16 cellular contexts compared by ENCODE assay signal in genomic region chr9:121738391-121738790, GRCh38.
A peak's percentile ranks its signal among the peaks of the same experiment; 100 is the strongest.
DNase-seq lines count a peak whose midpoint lies in the region; ATAC-seq and TF ChIP-seq lines count a peak whose summit lies in the region.
"Had no signal": no experiment of that assay in that cellular context is flagged by ENCODE, and none has a peak within 500 bp of the region (broad histone marks: within the 10 kb centered on the region; RNA-seq: fewer than 3 reads in every experiment).

No MANE protein-coding gene starts in this region.

- no peak overlapping the region for H2AFZ ChIP-seq in DND-41 (ENCODE audit: low read depth, low read length)

- no peaks in the 10 kb centered on the region for H3K9me3 ChIP-seq in DND-41 (ENCODE audit: insufficient read depth, low read length, severe bottlenecking)
- H3K9me3 ChIP-seq in Peyer's patch: no peaks in the 10 kb centered on the region
- no peaks in the 10 kb centered on the region for H3K9me3 ChIP-seq in left lung
- H3K9me3 ChIP-seq in subcutaneous abdominal adipose tissue (ENCODE audit: control insufficient read depth in 5 of 5, low read length in 5 of 5): no peaks in the 10 kb centered on the region
- H3K9me3 ChIP-seq: SK-N-SH had no signal

- DNase-seq in DND-41 (no peak), Peyer's patch (no peak), left lung (no peak), amygdala (lab: John Stamatoyannopoulos, UW) (no peak), NCI-H524 treated with DMSO at 0.1 percent for 48 hours (lab: John Stamatoyannopoulos, UW) (no peak), inferior parietal cortex (ENCODE audit: extremely low spot score) (no peak), NCI-H1417 (lab: John Stamatoyannopoulos, UW) (no peak)
- DNase-seq: AML-193; amniotic stem cell; DMS53; naive B cell; SK-N-SH; stimulated activated CD4-positive, alpha-beta T cell treated with anti-CD3 and anti-CD28 coated beads, Interleukin-1b, Interleukin-23, amount 100 ng/mL, for 48 hours; trophoblast cell had no signal

- H3K36me3 ChIP-seq in DND-41 (ENCODE audit: insufficient read depth, low read length) (no peaks in the 10 kb centered on the region), Peyer's patch (no peaks in the 10 kb centered on the region), left lung (no peaks in the 10 kb centered on the region), subcutaneous abdominal adipose tissue (ENCODE audit: control insufficient read depth in 5 of 5, insufficient read depth in 5 of 5, low read length in 5 of 5) (no peaks in the 10 kb centered on the region)

- H3K4me3 ChIP-seq in DND-41 (ENCODE audit: low read depth in 1 of 2, low read length in 2 of 2): no peak overlapping the region
- peak overlapping the region in 3 of 4 donors; percentile 31 to 52 (median 51) for H3K4me3 ChIP-seq in Peyer's patch
- peak overlapping the region in 1 of 2 donors; percentile 44 for H3K4me3 ChIP-seq in left lung
- H3K4me3 ChIP-seq in subcutaneous abdominal adipose tissue (ENCODE audit: low read depth in 1 of 5, low read length in 5 of 5): no peak overlapping the region

- H3K9ac ChIP-seq in DND-41 (ENCODE audit: low read depth, low read length) (no peak overlapping the region), subcutaneous abdominal adipose tissue (ENCODE audit: low read length in 5 of 5) (peak overlapping the region in 1 of 5 donors; percentile 2)
- H3K9ac ChIP-seq: SK-N-SH had no signal

- ATAC-seq in DND-41 (ENCODE audit: insufficient read depth, low read depth) (0 out of 3 replicates have a peak, but pooled peaks have one; percentile 33), left lung (no peak)
- ATAC-seq: activated T-helper 17 cell treated with anti-CD3 and anti-CD28 coated beads, Interleukin-2, amount 50 U/mL, for 72 hours had no signal

- intact Hi-C loops in left lung (cut with DNase I): no loop called here

- no peaks in the 10 kb centered on the region for H4K20me1 ChIP-seq in DND-41 (ENCODE audit: insufficient read depth, low read length)

- no peaks in the 10 kb centered on the region for H3K79me2 ChIP-seq in DND-41 (ENCODE audit: insufficient read depth, low read length)

- no peak for TF ChIP-seq CTCF in DND-41 (IDR thresholded peaks at IDR 0.05; ENCODE audit: borderline replicate concordance, extremely low read depth, low read length, poor library complexity, severe bottlenecking)
- no peak for TF ChIP-seq CTCF in Peyer's patch (IDR thresholded peaks at IDR 0.05)
- TF ChIP-seq CTCF in left lung (IDR thresholded peaks at IDR 0.05): no peak

- H3K27ac ChIP-seq in DND-41 (ENCODE audit: low read length): no peak overlapping the region
- H3K27ac ChIP-seq in Peyer's patch: peak overlapping the region; percentile 13 to 94 (median 82)
- H3K27ac ChIP-seq in left lung: peak overlapping the region; percentile 86 to 89
- peak overlapping the region; percentile 30 for H3K27ac ChIP-seq in subcutaneous abdominal adipose tissue (ENCODE audit: low read depth, low read length)

- TF ChIP-seq POLR2A in Peyer's patch (IDR thresholded peaks at IDR 0.05): no peak

- H3K27me3 ChIP-seq in DND-41 (ENCODE audit: insufficient read depth, low read length, poor library complexity) (peaks cover 14% of the 10 kb centered on the region), Peyer's patch (no peaks in the 10 kb centered on the region), left lung (peaks cover 0 to 35% of the 10 kb centered on the region in 2 donors), subcutaneous abdominal adipose tissue (ENCODE audit: control insufficient read depth in 5 of 5, insufficient read depth in 4 of 5, low read length in 5 of 5) (no peaks in the 10 kb centered on the region)

- H3K4me1 ChIP-seq in DND-41 (ENCODE audit: insufficient read depth, low read length) (peaks cover 15% of the 10 kb centered on the region; the same call in 1 of the 2 replicates), Peyer's patch (peaks cover 0 to 84% (median 2%) of the 10 kb centered on the region in 4 donors), left lung (peaks cover 31 to 79% of the 10 kb centered on the region in 2 donors), subcutaneous abdominal adipose tissue (ENCODE audit: control insufficient read depth in 5 of 5, insufficient read depth in 5 of 5, low read length in 5 of 5) (peaks cover 14 to 76% (median 55%) of the 10 kb centered on the region in 5 donors)

- no peak overlapping the region for H3K4me2 ChIP-seq in DND-41 (ENCODE audit: insufficient read depth, low read length)
- H3K4me2 ChIP-seq: SK-N-SH had no signal

Comparison
In these comparisons a context has a peak if more than half of its experiments do, and no peak if none do; other contexts are left out.
1. H3K4me3 ChIP-seq: peak in Peyer's patch (3 of 4); none in DND-41 (0 of 2) and subcutaneous abdominal adipose tissue (0 of 5).